28 cellular contexts compared by ENCODE assay signal in the genomic region with DNA sequence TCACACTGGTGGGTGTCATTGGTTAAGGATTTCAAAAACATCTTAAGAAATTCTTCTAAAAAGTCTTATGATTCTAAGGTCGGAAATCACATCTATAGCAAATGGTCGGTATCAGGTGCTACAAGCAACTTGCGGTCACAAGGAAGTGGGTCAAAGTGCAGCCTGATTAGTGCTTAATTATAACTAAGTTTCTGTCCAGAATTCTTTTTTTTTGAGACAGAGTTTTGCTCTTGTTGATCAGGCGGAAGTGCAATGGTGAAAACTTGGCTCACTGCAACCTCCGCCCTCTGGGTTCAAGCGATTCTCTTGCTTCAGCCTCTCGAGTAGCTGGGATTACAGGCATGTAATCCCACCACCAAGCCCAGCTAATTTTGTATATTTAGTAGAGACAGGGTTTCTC. TPM values are rescaled to one million over a fixed set of nuclear protein-coding genes. Genes with fewer than 3 reads are reported as not detected.
DNase-seq lines count a peak whose midpoint lies in the region; ATAC-seq, FAIRE-seq and TF ChIP-seq lines count a peak whose summit lies in the region.
"Had no signal": no experiment of that assay in that cellular context is flagged by ENCODE, and none has a peak within 500 bp of the region (broad histone marks: within the 10 kb centered on the region; RNA-seq: fewer than 3 reads in every experiment).

No MANE protein-coding gene starts in this region.

- peaks cover 57% of the 10 kb centered on the region for H3K79me2 ChIP-seq in HepG2 (ENCODE audit: insufficient read depth, low read length)

- in situ Hi-C loops in HepG2 (cut with HindIII; ENCODE audit: extremely low pct_ligation_motif_present, low pct_unique_long_range_greater_than_20kb): no loop called here

- FAIRE-seq in A549 (lab: Jason Lieb, UNC): no peak
- FAIRE-seq in HepG2 (lab: Jason Lieb, UNC): no peak
- FAIRE-seq: GM18507 had no signal

- no peak overlapping the region for H3K4me3 ChIP-seq in A549
- H3K4me3 ChIP-seq in HepG2 (replicated peaks in 1 of 3; ENCODE audit: insufficient read depth in 1 of 3, low read depth in 2 of 3, low read length in 3 of 3): peak overlapping the region; percentile 56 to 95 (median 91)
- no peak overlapping the region for H3K4me3 ChIP-seq in right atrium auricular region
- H3K4me3 ChIP-seq: GM23248, uterus had no signal

- H3K9ac ChIP-seq in HepG2 (ENCODE audit: insufficient read depth, low read depth, low read length): peak overlapping the region; percentile 84
- H3K9ac ChIP-seq: GM23248 had no signal

- WGBS in A549 (ENCODE audit: missing lambda C conversion rate): 91% methylated on average over 7 of the region's 7 CpGs
- 58% methylated on average over 7 of the region's 7 CpGs for WGBS in HepG2 (ENCODE audit: low lambda C conversion rate)

- no TSS peak for BruUV-seq in HepG2 (replicated peaks; lab: Mats Ljungman, UMichigan)

- H3K36me3 ChIP-seq in HepG2 (replicated peaks in 1 of 2; ENCODE audit: control insufficient read depth in 1 of 2, insufficient read depth in 2 of 2, low read length in 2 of 2) (peaks cover 4 to 24% of the 10 kb centered on the region in 2 experiments; a peak in 4 of 5 replicates), right atrium auricular region (no peaks in the 10 kb centered on the region)
- H3K36me3 ChIP-seq: uterus had no signal

- H4K20me1 ChIP-seq in HepG2 (ENCODE audit: insufficient read depth, low read length): peaks cover 35% of the 10 kb centered on the region

- H3K9me3 ChIP-seq in A549: no peaks in the 10 kb centered on the region
- no peaks in the 10 kb centered on the region for H3K9me3 ChIP-seq in HepG2 (ENCODE audit: low read length)
- H3K9me3 ChIP-seq in right atrium auricular region: no peaks in the 10 kb centered on the region
- H3K9me3 ChIP-seq: uterus had no signal

- DNase-seq in A549 (ENCODE audit: low read depth in 1 of 2, low spot score in 1 of 2) (no peak), RWPE1 (ENCODE audit: low spot score) (no peak), HepG2 (ENCODE audit: low spot score) (no peak), foreskin melanocyte (no peak), NCI-H2029 (lab: John Stamatoyannopoulos, UW) (no peak), right atrium auricular region (ENCODE audit: low spot score) (no peak)
- DNase-seq: activated CD4-positive, CD25-positive, alpha-beta regulatory T cell treated with anti-CD3 and anti-CD28 coated beads, Interleukin-2, amount 50 U/mL, for 72 hours; activated CD8-positive, alpha-beta T cell treated with anti-CD3 and anti-CD28 coated beads, Interleukin-2, amount 10 ng/mL, durations not matched to agents 7 days and 5 days; activated effector memory CD4-positive, alpha-beta T cell treated with anti-CD3 and anti-CD28 coated beads, Interleukin-2, amount 50 U/mL, for 16 hours; activated naive CD8-positive, alpha-beta T cell treated with anti-CD3 and anti-CD28 coated beads, Interleukin-2, amount 50 U/mL, for 24 hours; activated T-cell treated with anti-CD3 and anti-CD28 coated beads for 4 hours; DMS79; effector CD4-positive, alpha-beta T cell; GF-D8; GM23248; KG1; MV-4-11; naive thymus-derived CD4-positive, alpha-beta T cell; NCI-H2171; NCI-H524; NK-92 treated with Interleukin-12 subunit alpha and Interleukin-12 subunit beta, amount 100 ng/mL, for 24 hours; stimulated activated CD4-positive, alpha-beta T cell treated with anti-CD3 and anti-CD28 coated beads, Interleukin-12 subunit alpha, Interleukin-12 subunit beta, amount 100 ng/mL, for 4 hours; stimulated activated CD4-positive, alpha-beta T cell treated with anti-CD3 and anti-CD28 coated beads, Interleukin-4, amount 100 ng/mL, for 24 hours; stimulated activated naive B cell treated with anti-CD40 and anti-IgM and Interleukin-4, amounts not matched to agents 10 μg/mL and 1 μg/mL and 100 μg/mL, for 72 hours; uterus had no signal

- CTCF ChIA-PET in A549 (lab: Yijun Ruan, JAX): interaction anchor here (1.6 to 2.3 kb wide), 2 partner anchors 26 to 35 kb away, joined by 3 to 11 read pairs; no protein-coding TSS in a partner anchor
- CTCF ChIA-PET in RWPE1 (lab: Yijun Ruan, JAX): no interaction called here
- CTCF ChIA-PET in HepG2 (lab: Yijun Ruan, JAX; ENCODE audit: low intra/inter-chr PET ratio, low total read pairs): interaction anchor here (1.1 to 1.4 kb wide), 2 partner anchors 28 to 106 kb away, joined by 3 read pairs; no protein-coding TSS in a partner anchor

- ATAC-seq in A549 (no peak), HepG2 (no peak)
- ATAC-seq: activated CD8-positive, alpha-beta T cell treated with anti-CD3 and anti-CD28 coated beads, Interleukin-2, amount 10 ng/mL, durations not matched to agents 7 days and 5 days; activated naive CD8-positive, alpha-beta T cell treated with anti-CD3 and anti-CD28 coated beads, Interleukin-2, amount 50 U/mL, for 24 hours; naive thymus-derived CD4-positive, alpha-beta T cell; stimulated activated naive B cell treated with anti-CD40 and anti-IgM and Interleukin-4, amounts not matched to agents 10 μg/mL and 1 μg/mL and 100 μg/mL, for 72 hours had no signal

- H3K27me3 ChIP-seq in HepG2 (ENCODE audit: control insufficient read depth in 1 of 2, insufficient read depth in 2 of 2, low read length in 2 of 2): no peaks in the 10 kb centered on the region; a peak in 1 of 5 replicates
- H3K27me3 ChIP-seq in right atrium auricular region: no peaks in the 10 kb centered on the region
- H3K27me3 ChIP-seq: uterus had no signal

- H2AFZ ChIP-seq in HepG2 (ENCODE audit: low read length): no peak overlapping the region
- H2AFZ ChIP-seq: GM23248 had no signal

- POLR2A ChIA-PET in A549 (lab: Yijun Ruan, JAX): no interaction called here
- POLR2A ChIA-PET in RWPE1 (lab: Yijun Ruan, JAX; ENCODE audit: low non-redundant PET): no interaction called here
- POLR2A ChIA-PET in HepG2 (lab: Yijun Ruan, JAX): interaction anchor here (1.9 to 14.3 kb wide), 3 partner anchors 17 to 105 kb away, joined by 20 to 514 read pairs (median 87); a partner anchor contains a TSS

- H3K4me1 ChIP-seq in A549 (peaks cover 50% of the 10 kb centered on the region), HepG2 (ENCODE audit: insufficient read depth, low read length) (peaks cover 57% of the 10 kb centered on the region), right atrium auricular region (peaks cover 0 to 36% of the 10 kb centered on the region in 2 donors)

- H3K4me2 ChIP-seq in A549 (no peak overlapping the region; the same call in 2 of the 3 replicates), HepG2 (ENCODE audit: low read depth, low read length) (peak overlapping the region; percentile 97)

- TF ChIP-seq POLR2A in A549 (IDR thresholded peaks at IDR 0.05; ENCODE audit: low read length) (no peak), HepG2 (IDR thresholded peaks at IDR 0.05; ENCODE audit: insufficient read depth in 1 of 2, low read depth in 2 of 2, low read length in 2 of 2) (no peak)

- TF ChIP-seq RAD21 in A549 (conservative IDR thresholded peaks at IDR 0.05 in 1 of 2, IDR thresholded peaks at IDR 0.05 in 1 of 2) (no peak), HepG2 (CRISPR knock-in tag; IDR thresholded peaks at IDR 0.05) (no peak)

- TF ChIP-seq CTCF in A549 (IDR thresholded peaks at IDR 0.05) (no peak), RWPE1 (conservative IDR thresholded peaks at IDR 0.05; ENCODE audit: low read depth) (no peak), HepG2 (CRISPR knock-in tag; IDR thresholded peaks at IDR 0.05) (no peak), right atrium auricular region (IDR thresholded peaks at IDR 0.05) (no peak)

- TF ChIP-seq EP300 in A549 (IDR thresholded peaks at IDR 0.05) (no peak), HepG2 (IDR thresholded peaks at IDR 0.05; ENCODE audit: low read depth in 2 of 2, low read length in 2 of 2) (no peak), HepG2 (CRISPR knock-in tag; IDR thresholded peaks at IDR 0.05; ENCODE audit: borderline replicate concordance) (no peak)

- intact Hi-C loops in HepG2 (cut with micrococcal nuclease; ENCODE audit: unreplicated experiment): loop anchor here (5.0 kb wide), 1 partner anchor 37 kb away; no protein-coding TSS in a partner anchor

- peak overlapping the region; percentile 97 to 99 for H3K27ac ChIP-seq in A549
- peak overlapping the region; percentile 77 for H3K27ac ChIP-seq in RWPE1
- peak overlapping the region; percentile 80 for H3K27ac ChIP-seq in HepG2 (ENCODE audit: extremely low read length, insufficient read depth, low read length)
- no peak overlapping the region for H3K27ac ChIP-seq in right atrium auricular region
- H3K27ac ChIP-seq: GM23248 had no signal

RNA-seq across cellular contexts. Expression of a gene that starts 1.2 kb away (rescaled TPM):
- polyA plus RNA-seq in A549 (2011; rRNA removed) (67.8 and 78.5 TPM in 2 replicates), A549 (2017; fragmentation: RNase III; extraction: RNeasy Plus Mini Kit Qiagen cat#74134 plus additional on column Dnase treatment) (53.4 to 58.4 TPM (median 56.9 TPM) in 3 replicates), HepG2 (2011; rRNA removed) (422 and 537 TPM in 2 replicates)
- 120 and 188 TPM in 2 replicates for polyA plus RNA-seq in A549 (2012; cell fraction: cytosol; rRNA removed)
- polyA plus RNA-seq in A549 (2012; cell fraction: nucleus; rRNA removed): 132 and 182 TPM in 2 replicates
- 33.4 and 59.6 TPM in 2 replicates for polyA minus RNA-seq in A549 (2011; rRNA and poly(A)+ RNA removed)
- total RNA-seq in HepG2 (2016; rRNA removed; fragmentation: Illumina TruSeq; extraction: Trizol) (43.0 and 146 TPM in 2 replicates), right atrium auricular region (1 to 10 TPM; 1.1 to 2.7 TPM)
- total RNA-seq in HepG2 (2016; cell fraction: cytosol; rRNA removed; fragmentation: Illumina TruSeq; extraction: Trizol; ENCODE audit: low read depth): 42.0 and 45.2 TPM in 2 replicates
- 37.4 and 148 TPM in 2 replicates for total RNA-seq in HepG2 (2016; cell fraction: insoluble cytoplasmic fraction; rRNA removed; fragmentation: Illumina TruSeq; extraction: Trizol)
- total RNA-seq in HepG2 (2016; cell fraction: membrane; rRNA removed; fragmentation: Illumina TruSeq; extraction: Trizol): 53.4 and 57.4 TPM in 2 replicates
- 112 and 139 TPM in 2 replicates for total RNA-seq in HepG2 (2016; cell fraction: nucleus; rRNA removed; fragmentation: Illumina TruSeq; extraction: Trizol)
- polyA plus RNA-seq in HepG2 (2011; cell fraction: cytosol; rRNA removed): 539 and 794 TPM in 2 replicates
- 1,510 and 1,558 TPM in 2 replicates for polyA plus RNA-seq in HepG2 (2011; cell fraction: nucleus; rRNA removed)
- 229 and 758 TPM in 2 replicates for polyA plus RNA-seq in HepG2 (2012)
- polyA plus RNA-seq in HepG2 (2016; cell fraction: cytosol; fragmentation: Illumina TruSeq; extraction: Trizol; ENCODE audit: low read depth): 22.2 and 24.9 TPM in 2 replicates
- 49.2 and 57.0 TPM in 2 replicates for polyA plus RNA-seq in HepG2 (2016; cell fraction: insoluble cytoplasmic fraction; fragmentation: Illumina TruSeq; extraction: Trizol; ENCODE audit: low read depth)
- 30.8 and 31.5 TPM in 2 replicates for polyA plus RNA-seq in HepG2 (2016; cell fraction: membrane; fragmentation: Illumina TruSeq; extraction: Trizol; ENCODE audit: low read depth)
- polyA plus RNA-seq in HepG2 (2016; cell fraction: nucleus; fragmentation: Illumina TruSeq; extraction: Trizol; ENCODE audit: insufficient read depth, low read depth): 315 and 334 TPM in 2 replicates
- polyA minus RNA-seq in HepG2 (2011; rRNA and poly(A)+ RNA removed; ENCODE audit: low replicate concordance): 4.5 and 440 TPM in 2 replicates
- 366 and 433 TPM in 2 replicates for polyA minus RNA-seq in HepG2 (2011; cell fraction: cytosol; rRNA and poly(A)+ RNA removed)
- 115 and 151 TPM in 2 replicates for polyA minus RNA-seq in HepG2 (2011; cell fraction: nucleus; rRNA and poly(A)+ RNA removed)
- total RNA-seq: activated CD8-positive, alpha-beta T cell treated with anti-CD3 and anti-CD28 coated beads, Interleukin-2, amount 10 ng/mL, durations not matched to agents 7 days and 5 days; B cell had no signal
- polyA plus RNA-seq: naive thymus-derived CD4-positive, alpha-beta T cell had no signal

RNA-seq across cellular contexts. Expression of a gene that starts 12.6 kb away (rescaled TPM):
- not detected in 2 replicates for polyA plus RNA-seq in A549 (2011; rRNA removed)
- polyA plus RNA-seq in A549 (2012; cell fraction: cytosol; rRNA removed): not detected in 2 replicates
- polyA plus RNA-seq in A549 (2012; cell fraction: nucleus; rRNA removed): not detected in 2 replicates
- not detected in 3 replicates for polyA plus RNA-seq in A549 (2017; fragmentation: RNase III; extraction: RNeasy Plus Mini Kit Qiagen cat#74134 plus additional on column Dnase treatment)
- not detected in 2 replicates for polyA minus RNA-seq in A549 (2011; rRNA and poly(A)+ RNA removed)
- 0.13 TPM in 1 of 2 replicates, not detected in the other for total RNA-seq in HepG2 (2016; rRNA removed; fragmentation: Illumina TruSeq; extraction: Trizol)
- total RNA-seq in HepG2 (2016; cell fraction: cytosol; rRNA removed; fragmentation: Illumina TruSeq; extraction: Trizol; ENCODE audit: low read depth): 0.20 TPM in 1 of 2 replicates, not detected in the other
- 0.11 TPM in 1 of 2 replicates, not detected in the other for total RNA-seq in HepG2 (2016; cell fraction: insoluble cytoplasmic fraction; rRNA removed; fragmentation: Illumina TruSeq; extraction: Trizol)
- total RNA-seq in HepG2 (2016; cell fraction: membrane; rRNA removed; fragmentation: Illumina TruSeq; extraction: Trizol): 0.17 and 0.19 TPM in 2 replicates
- total RNA-seq in HepG2 (2016; cell fraction: nucleus; rRNA removed; fragmentation: Illumina TruSeq; extraction: Trizol): 0.25 TPM in 1 of 2 replicates, not detected in the other
- polyA plus RNA-seq in HepG2 (2011; rRNA removed): 0.53 and 0.85 TPM in 2 replicates
- polyA plus RNA-seq in HepG2 (2011; cell fraction: cytosol; rRNA removed): 0.66 and 0.68 TPM in 2 replicates
- polyA plus RNA-seq in HepG2 (2011; cell fraction: nucleus; rRNA removed): 0.16 and 0.35 TPM in 2 replicates
- 0.11 and 0.13 TPM in 2 replicates for polyA plus RNA-seq in HepG2 (2012)
- polyA plus RNA-seq in HepG2 (2016; cell fraction: cytosol; fragmentation: Illumina TruSeq; extraction: Trizol; ENCODE audit: low read depth): 0.05 TPM in 1 of 2 replicates, not detected in the other
- 0.12 and 0.15 TPM in 2 replicates for polyA plus RNA-seq in HepG2 (2016; cell fraction: insoluble cytoplasmic fraction; fragmentation: Illumina TruSeq; extraction: Trizol; ENCODE audit: low read depth)
- polyA plus RNA-seq in HepG2 (2016; cell fraction: membrane; fragmentation: Illumina TruSeq; extraction: Trizol; ENCODE audit: low read depth): 0.13 TPM in 1 of 2 replicates, not detected in the other
- not detected in 2 replicates for polyA plus RNA-seq in HepG2 (2016; cell fraction: nucleus; fragmentation: Illumina TruSeq; extraction: Trizol; ENCODE audit: insufficient read depth, low read depth)
- 0.60 TPM in 1 of 2 replicates, not detected in the other for polyA minus RNA-seq in HepG2 (2011; rRNA and poly(A)+ RNA removed; ENCODE audit: low replicate concordance)
- 0.40 and 0.70 TPM in 2 replicates for polyA minus RNA-seq in HepG2 (2011; cell fraction: cytosol; rRNA and poly(A)+ RNA removed)
- polyA minus RNA-seq in HepG2 (2011; cell fraction: nucleus; rRNA and poly(A)+ RNA removed): 0.25 TPM in 1 of 2 replicates, not detected in the other
- 1 to 10 TPM; 2.6 to 6.8 TPM for total RNA-seq in right atrium auricular region
- total RNA-seq: A673, GM23248 had no signal
- polyA plus RNA-seq: GM23248 had no signal

RNA-seq across cellular contexts. Expression of a gene that starts 34.4 kb away (rescaled TPM):
- polyA plus RNA-seq in A549 (2011; rRNA removed): 5.4 and 6.9 TPM in 2 replicates
- 28.5 and 47.8 TPM in 2 replicates for polyA plus RNA-seq in A549 (2012; cell fraction: cytosol; rRNA removed)
- polyA plus RNA-seq in A549 (2012; cell fraction: nucleus; rRNA removed): 69.4 and 124 TPM in 2 replicates
- polyA plus RNA-seq in A549 (2017; fragmentation: RNase III; extraction: RNeasy Plus Mini Kit Qiagen cat#74134 plus additional on column Dnase treatment): 37.8 to 43.2 TPM (median 41.5 TPM) in 3 replicates
- polyA minus RNA-seq in A549 (2011; rRNA and poly(A)+ RNA removed): 5.0 and 10.7 TPM in 2 replicates
- total RNA-seq in HepG2 (2016; rRNA removed; fragmentation: Illumina TruSeq; extraction: Trizol): 19.3 and 39.5 TPM in 2 replicates
- 95.2 and 104 TPM in 2 replicates for total RNA-seq in HepG2 (2016; cell fraction: cytosol; rRNA removed; fragmentation: Illumina TruSeq; extraction: Trizol; ENCODE audit: low read depth)
- total RNA-seq in HepG2 (2016; cell fraction: insoluble cytoplasmic fraction; rRNA removed; fragmentation: Illumina TruSeq; extraction: Trizol): 14.4 and 39.0 TPM in 2 replicates
- 103 and 124 TPM in 2 replicates for total RNA-seq in HepG2 (2016; cell fraction: membrane; rRNA removed; fragmentation: Illumina TruSeq; extraction: Trizol)
- 26.9 and 35.1 TPM in 2 replicates for total RNA-seq in HepG2 (2016; cell fraction: nucleus; rRNA removed; fragmentation: Illumina TruSeq; extraction: Trizol)
- polyA plus RNA-seq in HepG2 (2011; rRNA removed): 20.8 and 33.4 TPM in 2 replicates
- 11.6 and 28.6 TPM in 2 replicates for polyA plus RNA-seq in HepG2 (2011; cell fraction: cytosol; rRNA removed)
- polyA plus RNA-seq in HepG2 (2011; cell fraction: nucleus; rRNA removed): 200 and 290 TPM in 2 replicates
- polyA plus RNA-seq in HepG2 (2012): 18.2 and 31.6 TPM in 2 replicates
- 133 and 147 TPM in 2 replicates for polyA plus RNA-seq in HepG2 (2016; cell fraction: cytosol; fragmentation: Illumina TruSeq; extraction: Trizol; ENCODE audit: low read depth)
- 34.3 and 41.3 TPM in 2 replicates for polyA plus RNA-seq in HepG2 (2016; cell fraction: insoluble cytoplasmic fraction; fragmentation: Illumina TruSeq; extraction: Trizol; ENCODE audit: low read depth)
- 147 and 152 TPM in 2 replicates for polyA plus RNA-seq in HepG2 (2016; cell fraction: membrane; fragmentation: Illumina TruSeq; extraction: Trizol; ENCODE audit: low read depth)
- polyA plus RNA-seq in HepG2 (2016; cell fraction: nucleus; fragmentation: Illumina TruSeq; extraction: Trizol; ENCODE audit: insufficient read depth, low read depth): 117 and 122 TPM in 2 replicates
- polyA minus RNA-seq in HepG2 (2011; rRNA and poly(A)+ RNA removed; ENCODE audit: low replicate concordance): 10.3 and 12.3 TPM in 2 replicates
- polyA minus RNA-seq in HepG2 (2011; cell fraction: cytosol; rRNA and poly(A)+ RNA removed): 12.0 and 13.9 TPM in 2 replicates
- 20.1 and 21.6 TPM in 2 replicates for polyA minus RNA-seq in HepG2 (2011; cell fraction: nucleus; rRNA and poly(A)+ RNA removed)
- 10 to 100 TPM; 31.7 to 59.5 TPM for total RNA-seq in right atrium auricular region

RNA-seq across cellular contexts. Expression of a gene that starts 44.4 kb away (rescaled TPM):
- polyA plus RNA-seq in A549 (2011; rRNA removed) (7.1 and 8.6 TPM in 2 replicates), A549 (2017; fragmentation: RNase III; extraction: RNeasy Plus Mini Kit Qiagen cat#74134 plus additional on column Dnase treatment) (4.5 to 5.9 TPM (median 5.3 TPM) in 3 replicates), HepG2 (2011; rRNA removed) (53.1 and 64.3 TPM in 2 replicates)
- polyA plus RNA-seq in A549 (2012; cell fraction: cytosol; rRNA removed): 2.4 and 3.9 TPM in 2 replicates
- 2.9 and 3.5 TPM in 2 replicates for polyA plus RNA-seq in A549 (2012; cell fraction: nucleus; rRNA removed)
- 23.2 and 30.1 TPM in 2 replicates for polyA minus RNA-seq in A549 (2011; rRNA and poly(A)+ RNA removed)
- total RNA-seq in HepG2 (2016; rRNA removed; fragmentation: Illumina TruSeq; extraction: Trizol) (56.6 and 57.7 TPM in 2 replicates), right atrium auricular region (10 to 100 TPM; 16.4 to 20.6 TPM)
- total RNA-seq in HepG2 (2016; cell fraction: cytosol; rRNA removed; fragmentation: Illumina TruSeq; extraction: Trizol; ENCODE audit: low read depth): 13.1 and 14.4 TPM in 2 replicates
- total RNA-seq in HepG2 (2016; cell fraction: insoluble cytoplasmic fraction; rRNA removed; fragmentation: Illumina TruSeq; extraction: Trizol): 51.1 and 64.9 TPM in 2 replicates
- total RNA-seq in HepG2 (2016; cell fraction: membrane; rRNA removed; fragmentation: Illumina TruSeq; extraction: Trizol): 36.0 and 36.7 TPM in 2 replicates
- 30.3 and 33.5 TPM in 2 replicates for total RNA-seq in HepG2 (2016; cell fraction: nucleus; rRNA removed; fragmentation: Illumina TruSeq; extraction: Trizol)
- polyA plus RNA-seq in HepG2 (2011; cell fraction: cytosol; rRNA removed): 37.2 and 38.6 TPM in 2 replicates
- 97.0 and 102 TPM in 2 replicates for polyA plus RNA-seq in HepG2 (2011; cell fraction: nucleus; rRNA removed)
- 26.8 and 28.6 TPM in 2 replicates for polyA plus RNA-seq in HepG2 (2012)
- 15.6 and 16.2 TPM in 2 replicates for polyA plus RNA-seq in HepG2 (2016; cell fraction: cytosol; fragmentation: Illumina TruSeq; extraction: Trizol; ENCODE audit: low read depth)
- polyA plus RNA-seq in HepG2 (2016; cell fraction: insoluble cytoplasmic fraction; fragmentation: Illumina TruSeq; extraction: Trizol; ENCODE audit: low read depth): 40.6 and 44.1 TPM in 2 replicates
- polyA plus RNA-seq in HepG2 (2016; cell fraction: membrane; fragmentation: Illumina TruSeq; extraction: Trizol; ENCODE audit: low read depth): 22.8 and 23.5 TPM in 2 replicates
- polyA plus RNA-seq in HepG2 (2016; cell fraction: nucleus; fragmentation: Illumina TruSeq; extraction: Trizol; ENCODE audit: insufficient read depth, low read depth): 51.1 and 66.5 TPM in 2 replicates
- 22.4 and 187 TPM in 2 replicates for polyA minus RNA-seq in HepG2 (2011; rRNA and poly(A)+ RNA removed; ENCODE audit: low replicate concordance)
- 44.1 and 52.6 TPM in 2 replicates for polyA minus RNA-seq in HepG2 (2011; cell fraction: cytosol; rRNA and poly(A)+ RNA removed)
- 46.4 and 57.7 TPM in 2 replicates for polyA minus RNA-seq in HepG2 (2011; cell fraction: nucleus; rRNA and poly(A)+ RNA removed)

RNA-seq across cellular contexts. Expression of a gene that starts 53.2 kb away (rescaled TPM):
- polyA plus RNA-seq in A549 (2011; rRNA removed) (17.6 and 18.0 TPM in 2 replicates), A549 (2017; fragmentation: RNase III; extraction: RNeasy Plus Mini Kit Qiagen cat#74134 plus additional on column Dnase treatment) (48.5 to 71.0 TPM (median 60.7 TPM) in 3 replicates), HepG2 (2011; rRNA removed) (29.6 and 36.5 TPM in 2 replicates)
- polyA plus RNA-seq in A549 (2012; cell fraction: cytosol; rRNA removed): 43.0 and 56.5 TPM in 2 replicates
- polyA plus RNA-seq in A549 (2012; cell fraction: nucleus; rRNA removed): 199 and 307 TPM in 2 replicates
- 17.4 and 29.8 TPM in 2 replicates for polyA minus RNA-seq in A549 (2011; rRNA and poly(A)+ RNA removed)
- total RNA-seq in HepG2 (2016; rRNA removed; fragmentation: Illumina TruSeq; extraction: Trizol) (29.4 and 48.5 TPM in 2 replicates), right atrium auricular region (10 to 100 TPM; 24.1 to 49.4 TPM)
- 8.4 and 10.1 TPM in 2 replicates for total RNA-seq in HepG2 (2016; cell fraction: cytosol; rRNA removed; fragmentation: Illumina TruSeq; extraction: Trizol; ENCODE audit: low read depth)
- total RNA-seq in HepG2 (2016; cell fraction: insoluble cytoplasmic fraction; rRNA removed; fragmentation: Illumina TruSeq; extraction: Trizol): 29.3 and 46.4 TPM in 2 replicates
- 16.0 and 18.7 TPM in 2 replicates for total RNA-seq in HepG2 (2016; cell fraction: membrane; rRNA removed; fragmentation: Illumina TruSeq; extraction: Trizol)
- total RNA-seq in HepG2 (2016; cell fraction: nucleus; rRNA removed; fragmentation: Illumina TruSeq; extraction: Trizol): 33.6 and 37.4 TPM in 2 replicates
- 14.0 and 25.3 TPM in 2 replicates for polyA plus RNA-seq in HepG2 (2011; cell fraction: cytosol; rRNA removed)
- 246 and 367 TPM in 2 replicates for polyA plus RNA-seq in HepG2 (2011; cell fraction: nucleus; rRNA removed)
- polyA plus RNA-seq in HepG2 (2012): 32.5 and 49.8 TPM in 2 replicates
- polyA plus RNA-seq in HepG2 (2016; cell fraction: cytosol; fragmentation: Illumina TruSeq; extraction: Trizol; ENCODE audit: low read depth): 16.0 and 16.5 TPM in 2 replicates
- polyA plus RNA-seq in HepG2 (2016; cell fraction: insoluble cytoplasmic fraction; fragmentation: Illumina TruSeq; extraction: Trizol; ENCODE audit: low read depth): 44.6 and 57.4 TPM in 2 replicates
- polyA plus RNA-seq in HepG2 (2016; cell fraction: membrane; fragmentation: Illumina TruSeq; extraction: Trizol; ENCODE audit: low read depth): 18.1 and 22.4 TPM in 2 replicates
- 103 and 119 TPM in 2 replicates for polyA plus RNA-seq in HepG2 (2016; cell fraction: nucleus; fragmentation: Illumina TruSeq; extraction: Trizol; ENCODE audit: insufficient read depth, low read depth)
- polyA minus RNA-seq in HepG2 (2011; rRNA and poly(A)+ RNA removed; ENCODE audit: low replicate concordance): 1.3 and 50.2 TPM in 2 replicates
- 20.4 and 29.0 TPM in 2 replicates for polyA minus RNA-seq in HepG2 (2011; cell fraction: cytosol; rRNA and poly(A)+ RNA removed)
- polyA minus RNA-seq in HepG2 (2011; cell fraction: nucleus; rRNA and poly(A)+ RNA removed): 13.3 and 14.3 TPM in 2 replicates

Comparison
In these comparisons a context has a peak if more than half of its experiments do, and no peak if none do; other contexts are left out.
1. H3K27ac ChIP-seq: peak in A549 (2 of 2), RWPE1 (single experiment) and HepG2 (single experiment); none in right atrium auricular region (0 of 2).
2. H3K4me3 ChIP-seq: peak in HepG2 (3 of 3); none in A549 (single experiment) and right atrium auricular region (0 of 2).
3. RNA of a gene that starts 1.2 kb away (total RNA-seq): 37.4 to 148 TPM in HepG2; 1.1 to 2.7 TPM in right atrium auricular region; every median in the first group is over 10 times any median in the second.